Comparison of ENCODE assay signal across 8 cellular contexts in the genomic region with DNA sequence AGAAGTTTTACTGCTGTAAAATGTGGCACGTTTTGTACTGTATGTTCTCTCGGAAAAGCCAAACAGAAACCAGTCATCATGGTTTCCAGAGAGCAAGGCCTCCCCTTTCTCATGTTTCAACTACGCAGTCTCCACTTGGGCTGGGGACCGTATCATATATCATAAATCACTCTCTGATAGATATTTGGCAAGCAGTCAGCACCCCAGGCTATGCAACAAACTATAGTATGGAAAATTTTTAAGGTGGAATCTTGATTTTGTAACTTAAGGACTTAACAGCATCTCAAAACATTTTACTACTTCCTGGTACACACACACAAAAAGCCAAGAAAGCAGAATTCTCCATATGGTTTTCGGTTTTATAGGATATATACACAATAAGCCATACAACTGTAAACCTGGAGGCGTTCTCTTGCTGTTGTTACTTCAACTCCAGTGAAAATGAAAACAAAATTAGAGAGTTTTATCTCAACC.
DNase-seq lines count a peak whose midpoint lies in the region; ATAC-seq and TF ChIP-seq lines count a peak whose summit lies in the region.

No MANE protein-coding gene starts in this region.

- no peak for TF ChIP-seq CTCF in endothelial cell (IDR thresholded peaks at IDR 0.05; ENCODE audit: unreplicated experiment)
- TF ChIP-seq CTCF in osteoblast (IDR thresholded peaks at IDR 0.05; ENCODE audit: extremely low read depth, low read depth, low read length), result no peak

- peaks cover 58% of the 10 kb centered on the region for H3K4me1 Mint-ChIP-seq in endothelial cell (ENCODE audit: unreplicated experiment)

- H4K20me1 ChIP-seq in osteoblast (ENCODE audit: insufficient read depth, low read length), result no peaks in the 10 kb centered on the region

- no peaks in the 10 kb centered on the region for H3K9me3 ChIP-seq in osteoblast (ENCODE audit: low read depth, low read length)

- no peak overlapping the region for H3K4me3 ChIP-seq in osteoblast (ENCODE audit: insufficient read depth, low read length)

- H3K27ac ChIP-seq in osteoblast (ENCODE audit: low read depth, low read length), result no peak overlapping the region

- no peaks in the 10 kb centered on the region for H3K36me3 Mint-ChIP-seq in endothelial cell (ENCODE audit: low read depth, unreplicated experiment)

- peaks cover 4% of the 10 kb centered on the region for H3K27me3 Mint-ChIP-seq in endothelial cell (ENCODE audit: unreplicated experiment)

- peak overlapping the region; percentile 15 for H3K27ac Mint-ChIP-seq in endothelial cell (ENCODE audit: unreplicated experiment)

- H3K27me3 ChIP-seq in osteoblast (ENCODE audit: insufficient read depth, low read length), result peaks cover 24% of the 10 kb centered on the region

- peak overlapping the region; percentile 43 for H3K4me2 ChIP-seq in osteoblast (ENCODE audit: insufficient read depth, low read length)

- DNase-seq in COLO668 (lab: John Stamatoyannopoulos, UW; ENCODE audit: unreplicated experiment) (peak; percentile 53), NCI-H2171 treated with DMSO at 0.1 percent for 48 hours (lab: John Stamatoyannopoulos, UW) (peak; percentile 79), endothelial cell (ENCODE audit: low spot score) (no peak), osteoblast (ENCODE audit: insufficient read length, low spot score, missing footprints) (no peak), NCI-H1930 (lab: John Stamatoyannopoulos, UW) (no peak), NCI-H82 treated with DMSO at 0.1 percent for 48 hours (lab: John Stamatoyannopoulos, UW; ENCODE audit: unreplicated experiment) (no peak), hippocampal formation (lab: John Stamatoyannopoulos, UW) (no peak)

- H2AFZ ChIP-seq in osteoblast (ENCODE audit: low read length), result peak overlapping the region; percentile 26

- H3K9me3 Mint-ChIP-seq in endothelial cell (ENCODE audit: unreplicated experiment), result no peaks in the 10 kb centered on the region

- no peak overlapping the region for H3K4me3 Mint-ChIP-seq in endothelial cell (ENCODE audit: unreplicated experiment)

- no peaks in the 10 kb centered on the region for H3K36me3 ChIP-seq in osteoblast (ENCODE audit: insufficient read depth, low read length)

- ATAC-seq in GM19395 (IDR thresholded peaks at IDR 0.05; ENCODE audit: unreplicated experiment), result no peak

- no peaks in the 10 kb centered on the region for H3K79me2 ChIP-seq in osteoblast (ENCODE audit: insufficient read depth, low read length)

- peaks cover 6% of the 10 kb centered on the region for H3K4me1 ChIP-seq in osteoblast (ENCODE audit: insufficient read depth, low read length)

Comparison
In these comparisons a context has a peak if more than half of its experiments do, and no peak if none do; other contexts are left out.
1. DNase-seq: peak in COLO668 (single experiment) and NCI-H2171 treated with DMSO at 0.1 percent for 48 hours (single experiment); none in endothelial cell (single experiment), osteoblast (single experiment), NCI-H1930 (0 of 2), NCI-H82 treated with DMSO at 0.1 percent for 48 hours (single experiment) and hippocampal formation (0 of 2).